ENCODE assay signal across 8 cellular contexts in the genomic region with DNA sequence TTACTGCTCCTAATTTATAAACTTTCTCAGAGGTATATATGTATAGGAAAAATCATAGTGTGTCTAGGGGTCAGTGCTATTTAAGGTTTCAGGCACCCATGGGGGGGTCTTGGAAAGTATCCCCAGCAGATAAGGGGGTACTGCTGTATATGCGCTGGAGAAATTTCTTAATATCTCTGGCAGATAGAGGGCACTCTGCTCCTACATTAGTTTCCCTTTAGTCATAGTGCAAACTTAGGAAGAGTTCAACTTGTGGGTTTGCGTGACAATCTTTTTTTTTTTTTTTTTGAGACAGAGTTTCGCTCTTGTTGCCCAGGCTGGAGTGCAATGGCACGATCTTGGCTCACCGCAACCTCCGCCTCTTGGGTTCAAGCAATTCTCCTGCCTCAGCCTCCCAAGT.
DNase-seq lines count a peak whose midpoint lies in the region; ATAC-seq and TF ChIP-seq lines count a peak whose summit lies in the region.
"Not testable (repeated sequence)": the region's sequence is repeated elsewhere in the genome, so short reads cannot be mapped to it uniquely, and the experiment has no call there.

No MANE protein-coding gene starts in this region.

- H3K9me3 ChIP-seq in DOHH2 (ENCODE audit: control insufficient read depth, insufficient read depth, low read length); T-helper 17 cell (ENCODE audit: control insufficient read depth, low read length, poor library complexity, severe bottlenecking): not testable (repeated sequence)

- not testable (repeated sequence) for H3K4me1 Mint-ChIP-seq in T-helper 17 cell

- not testable (repeated sequence) for H3K4me3 ChIP-seq in DOHH2 (ENCODE audit: low read length); astrocyte of the cerebellum (ENCODE audit: low read depth, low read length); foreskin fibroblast (ENCODE audit: low read depth in 1 of 2, low read length in 2 of 2)

- not testable (repeated sequence) for H3K36me3 Mint-ChIP-seq in T-helper 17 cell (ENCODE audit: low read depth)

- H3K79me2 ChIP-seq in DOHH2 (ENCODE audit: control insufficient read depth, low read length) = not testable (repeated sequence)

- peaks cover 13% of the 10 kb centered on the region for H3K27me3 ChIP-seq in DOHH2 (ENCODE audit: control insufficient read depth, low read length)

- not testable (repeated sequence) for H3K36me3 ChIP-seq in DOHH2 (ENCODE audit: control insufficient read depth, low read length)

- H3K4me2 ChIP-seq in DOHH2 (ENCODE audit: low read length) = not testable (repeated sequence)

- peak; percentile 44 for TF ChIP-seq CTCF in DOHH2 (IDR thresholded peaks at IDR 0.05; ENCODE audit: low read depth, low read length, poor library complexity, severe bottlenecking)
- TF ChIP-seq CTCF in astrocyte of the cerebellum (IDR thresholded peaks at IDR 0.05; ENCODE audit: low read depth, low read length, missing control alignments) = peak; percentile 52
- peak; percentile 31 for TF ChIP-seq CTCF in foreskin fibroblast (IDR thresholded peaks at IDR 0.05; ENCODE audit: low read depth, low read length)

- H3K4me1 ChIP-seq in DOHH2 (ENCODE audit: control insufficient read depth, low read length) = not testable (repeated sequence)

- not testable (repeated sequence) for H4K20me1 ChIP-seq in DOHH2 (ENCODE audit: control insufficient read depth, insufficient read depth, low read depth, low read length)

- ATAC-seq in T-helper 17 cell = peak; percentile 53

- H3K27me3 Mint-ChIP-seq in T-helper 17 cell = peaks cover 42% of the 10 kb centered on the region

- H3K27ac Mint-ChIP-seq in T-helper 17 cell = not testable (repeated sequence)

- H3K27ac ChIP-seq in DOHH2 (ENCODE audit: low read depth, low read length) = not testable (repeated sequence)

- not testable (repeated sequence) for H3K9me2 ChIP-seq in DOHH2 (replicated peaks; ENCODE audit: control insufficient read depth, low read length)

- not testable (repeated sequence) for H3K4me3 Mint-ChIP-seq in T-helper 17 cell

- DNase-seq in A172 (ENCODE audit: low spot score) (peak; percentile 41), KBM-7 (peak; percentile 42), NCI-H524 (lab: John Stamatoyannopoulos, UW) (peak; percentile 0 to 61), foreskin fibroblast (peak in 1 of 2 donors; percentile 23), myocyte (ENCODE audit: low read depth) (peak; percentile 31)
- DNase-seq in T-helper 17 cell; astrocyte of the cerebellum (ENCODE audit: low read depth): not testable (repeated sequence)

- in situ Hi-C loops in KBM-7 (cut with MboI; ENCODE audit: low pct_unique_long_range_greater_than_20kb, low sequenced_read_pairs) = loop anchor here (25.0 kb wide), 1 partner anchor 282 kb away; a partner anchor contains a TSS
- in situ Hi-C loops in astrocyte of the cerebellum (cut with HindIII; ENCODE audit: low sequenced_read_pairs) = not testable (repeated sequence)

- H3F3A ChIP-seq in DOHH2 (ENCODE audit: control insufficient read depth, insufficient read depth) = not testable (repeated sequence)
